ENCODE assay signal across 36 cellular contexts in genomic region chr4:74438661-74439060, GRCh38. TPM values are rescaled to one million over a fixed set of nuclear protein-coding genes. Genes with fewer than 3 reads are reported as not detected.
"Had no signal": no experiment of that assay in that cellular context is flagged by ENCODE, and none has a peak within 500 bp of the region (broad histone marks: within the 10 kb centered on the region; RNA-seq: fewer than 3 reads in every experiment).

No MANE protein-coding gene starts in this region.

- FAIRE-seq: TTC549 had no signal

- H3K36me3 Mint-ChIP-seq: activated CD4-positive, alpha-beta memory T cell treated with anti-CD3 and anti-CD28 coated beads for 36 hours; activated naive CD4-positive, alpha-beta T cell treated with anti-CD3 and anti-CD28 coated beads, Interleukin-2, amount 10 ng/mL, durations not matched to agents 7 days and 5 days; activated naive CD4-positive, alpha-beta T cell treated with anti-CD3 and anti-CD28 coated beads, Interleukin-2, amount 50 U/mL, for 24 hours; activated naive CD8-positive, alpha-beta T cell treated with anti-CD3 and anti-CD28 coated beads, Interleukin-2, amount 10 ng/mL, durations not matched to agents 7 days and 5 days; brain had no signal

- H3K27ac ChIP-seq: ascending aorta, VCaP had no signal

- H3K27ac Mint-ChIP-seq: activated B cell treated with CpG ODN at 0.5 μM for 24 hours; activated CD4-positive, alpha-beta memory T cell treated with anti-CD3 and anti-CD28 coated beads for 36 hours; activated CD4-positive, alpha-beta T cell treated with anti-CD3 and anti-CD28 coated beads, Interleukin-2, amount 10 ng/mL, durations not matched to agents 24 days and 14 days; activated CD8-positive, alpha-beta T cell treated with anti-CD3 and anti-CD28 coated beads for 36 hours; activated naive CD4-positive, alpha-beta T cell treated with anti-CD3 and anti-CD28 coated beads, Interleukin-2, amount 10 ng/mL, durations not matched to agents 7 days and 5 days; activated naive CD4-positive, alpha-beta T cell treated with anti-CD3 and anti-CD28 coated beads, Interleukin-2, amount 50 U/mL, for 24 hours; activated naive CD8-positive, alpha-beta T cell; activated naive CD8-positive, alpha-beta T cell treated with anti-CD3 and anti-CD28 coated beads, Interleukin-2, amount 10 ng/mL, durations not matched to agents 7 days and 5 days; activated naive CD8-positive, alpha-beta T cell treated with anti-CD3 and anti-CD28 coated beads, Interleukin-2, amount 50 U/mL, for 24 hours; activated T-cell treated with anti-CD3 and anti-CD28 coated beads, Interleukin-2, amount 50 U/mL, for 72 hours; activated T-helper 1 cell treated with anti-CD3 and anti-CD28 coated beads, Interleukin-12 subunit alpha, Interleukin-12 subunit beta, Interleukin-2, Interleukin-4 antibody, amounts not matched to agents 30 ng/mL and 10 ng/mL and 1 ng/mL, durations not matched to agents 14 hours and 24 hours and 36 hours; activated T-helper 2 cell treated with anti-CD3 and anti-CD28 coated beads, Interferon-gamma antibody, Interleukin-2, Interleukin-4, amounts not matched to agents 10 μg/mL and 5 μg/mL and 100 μg/mL, durations not matched to agents 14 hours and 24 hours and 36 hours; brain; T-helper 1 cell treated with Interleukin-12 subunit alpha and Interleukin-12 subunit beta and Interleukin-4 antibody, amounts not matched to agents 30 μg/mL and 1 μg/mL, for 36 hours; T-helper 2 cell treated with Interferon-gamma antibody and Interleukin-4, amounts not matched to agents 5 μg/mL and 100 μg/mL, for 36 hours had no signal

- ATAC-seq: activated CD8-positive, alpha-beta T cell treated with anti-CD3 and anti-CD28 coated beads for 36 hours; activated naive CD8-positive, alpha-beta T cell treated with anti-CD3 and anti-CD28 coated beads, Interleukin-2, amount 50 U/mL, for 24 hours; activated T-cell treated with anti-CD3 and anti-CD28 coated beads, Interleukin-2, amount 50 U/mL, for 4 hours; activated T-cell treated with anti-CD3 and anti-CD28 coated beads, Interleukin-2, amount 50 U/mL, for 72 hours had no signal

- H3K36me3 ChIP-seq: ascending aorta had no signal

- DNase-seq: activated B cell treated with CpG ODN at 0.5 μM for 24 hours; activated CD4-positive, alpha-beta memory T cell treated with anti-CD3 and anti-CD28 coated beads for 36 hours; activated CD4-positive, alpha-beta T cell treated with anti-CD3 and anti-CD28 coated beads for 4 hours; activated CD4-positive, alpha-beta T cell treated with anti-CD3 and anti-CD28 coated beads, Interleukin-2, amount 10 ng/mL, durations not matched to agents 24 days and 14 days; activated CD4-positive, alpha-beta T cell treated with anti-CD3 and anti-CD28 coated beads, Interleukin-2, amount 50 U/mL, for 1 hour; activated CD4-positive, alpha-beta T cell treated with anti-CD3 and anti-CD28 coated beads, Interleukin-2, amount 50 U/mL, for 4 hours; activated CD4-positive, CD25-positive, alpha-beta regulatory T cell treated with anti-CD3 and anti-CD28 coated beads, Interleukin-2, amount 50 U/mL, for 72 hours; activated CD8-positive, alpha-beta memory T cell treated with anti-CD3 and anti-CD28 coated beads, Interleukin-2, amount 50 U/mL, for 4 hours; activated CD8-positive, alpha-beta T cell treated with anti-CD3 and anti-CD28 coated beads for 36 hours; activated effector memory CD4-positive, alpha-beta T cell treated with Interleukin-2 at 50 U/mL for 16 hours; activated gamma-delta T cell; activated naive CD4-positive, alpha-beta T cell treated with anti-CD3 and anti-CD28 coated beads, Interleukin-2, amount 10 ng/mL, durations not matched to agents 7 days and 5 days; activated naive CD4-positive, alpha-beta T cell treated with Interleukin-2 at 50 U/mL for 16 hours; activated naive CD8-positive, alpha-beta T cell treated with anti-CD3 and anti-CD28 coated beads, Interleukin-2, amount 10 ng/mL, durations not matched to agents 7 days and 5 days; activated naive CD8-positive, alpha-beta T cell treated with anti-CD3 and anti-CD28 coated beads, Interleukin-2, amount 50 U/mL, for 24 hours; activated T-cell treated with anti-CD3 and anti-CD28 coated beads for 4 hours; activated T-cell treated with anti-CD3 and anti-CD28 coated beads, Interleukin-2, amount 50 U/mL, for 1 hour; activated T-cell treated with anti-CD3 and anti-CD28 coated beads, Interleukin-2, amount 50 U/mL, for 4 hours; activated T-cell treated with anti-CD3 and anti-CD28 coated beads, Interleukin-2, amount 50 U/mL, for 72 hours; amygdala; anterior cingulate cortex; central memory CD4-positive, alpha-beta T cell; T-helper 1 cell; T-helper 2 cell; T-helper 9 cell had no signal

- H3K4me3 Mint-ChIP-seq: activated B cell treated with CpG ODN at 0.5 μM for 24 hours; activated CD4-positive, alpha-beta memory T cell treated with anti-CD3 and anti-CD28 coated beads for 36 hours; activated CD4-positive, alpha-beta T cell treated with anti-CD3 and anti-CD28 coated beads, Interleukin-2, amount 10 ng/mL, durations not matched to agents 24 days and 14 days; activated CD8-positive, alpha-beta T cell treated with anti-CD3 and anti-CD28 coated beads for 36 hours; activated naive CD4-positive, alpha-beta T cell treated with anti-CD3 and anti-CD28 coated beads, Interleukin-2, amount 10 ng/mL, durations not matched to agents 7 days and 5 days; activated naive CD4-positive, alpha-beta T cell treated with anti-CD3 and anti-CD28 coated beads, Interleukin-2, amount 50 U/mL, for 24 hours; activated naive CD8-positive, alpha-beta T cell; activated naive CD8-positive, alpha-beta T cell treated with anti-CD3 and anti-CD28 coated beads, Interleukin-2, amount 10 ng/mL, durations not matched to agents 7 days and 5 days; activated naive CD8-positive, alpha-beta T cell treated with anti-CD3 and anti-CD28 coated beads, Interleukin-2, amount 50 U/mL, for 24 hours; activated T-cell treated with anti-CD3 and anti-CD28 coated beads, Interleukin-2, amount 50 U/mL, for 4 hours; activated T-cell treated with anti-CD3 and anti-CD28 coated beads, Interleukin-2, amount 50 U/mL, for 72 hours; activated T-helper 1 cell treated with anti-CD3 and anti-CD28 coated beads, Interleukin-12 subunit alpha, Interleukin-12 subunit beta, Interleukin-2, Interleukin-4 antibody, amounts not matched to agents 30 ng/mL and 10 ng/mL and 1 ng/mL, durations not matched to agents 14 hours and 24 hours and 36 hours; brain; T-helper 1 cell treated with Interleukin-12 subunit alpha and Interleukin-12 subunit beta and Interleukin-4 antibody, amounts not matched to agents 30 μg/mL and 1 μg/mL, for 36 hours; T-helper 2 cell treated with Interferon-gamma antibody and Interleukin-4, amounts not matched to agents 5 μg/mL and 100 μg/mL, for 36 hours had no signal

- H3K27me3 ChIP-seq: ascending aorta had no signal

- H3K9me3 Mint-ChIP-seq: activated B cell treated with CpG ODN at 0.5 μM for 24 hours; activated CD4-positive, alpha-beta memory T cell treated with anti-CD3 and anti-CD28 coated beads for 36 hours; activated CD8-positive, alpha-beta T cell treated with anti-CD3 and anti-CD28 coated beads for 36 hours; activated naive CD4-positive, alpha-beta T cell treated with anti-CD3 and anti-CD28 coated beads, Interleukin-2, amount 10 ng/mL, durations not matched to agents 7 days and 5 days; activated naive CD4-positive, alpha-beta T cell treated with anti-CD3 and anti-CD28 coated beads, Interleukin-2, amount 50 U/mL, for 24 hours; activated T-cell treated with anti-CD3 and anti-CD28 coated beads, Interleukin-2, amount 50 U/mL, for 4 hours; activated T-helper 1 cell treated with anti-CD3 and anti-CD28 coated beads, Interleukin-12 subunit alpha, Interleukin-12 subunit beta, Interleukin-2, Interleukin-4 antibody, amounts not matched to agents 30 ng/mL and 10 ng/mL and 1 ng/mL, durations not matched to agents 14 hours and 24 hours and 36 hours; activated T-helper 2 cell treated with anti-CD3 and anti-CD28 coated beads, Interferon-gamma antibody, Interleukin-2, Interleukin-4, amounts not matched to agents 10 μg/mL and 5 μg/mL and 100 μg/mL, durations not matched to agents 14 hours and 24 hours and 36 hours; brain; T-helper 2 cell treated with Interferon-gamma antibody and Interleukin-4, amounts not matched to agents 5 μg/mL and 100 μg/mL, for 36 hours had no signal

- H3K27me3 Mint-ChIP-seq: activated CD4-positive, alpha-beta T cell treated with anti-CD3 and anti-CD28 coated beads, Interleukin-2, amount 10 ng/mL, durations not matched to agents 24 days and 14 days; activated CD8-positive, alpha-beta T cell treated with anti-CD3 and anti-CD28 coated beads for 36 hours; activated naive CD8-positive, alpha-beta T cell treated with anti-CD3 and anti-CD28 coated beads, Interleukin-2, amount 50 U/mL, for 24 hours had no signal

- H3K4me1 Mint-ChIP-seq: activated B cell treated with CpG ODN at 0.5 μM for 24 hours; activated CD4-positive, alpha-beta T cell treated with anti-CD3 and anti-CD28 coated beads, Interleukin-2, amount 10 ng/mL, durations not matched to agents 24 days and 14 days; activated naive CD4-positive, alpha-beta T cell treated with anti-CD3 and anti-CD28 coated beads, Interleukin-2, amount 10 ng/mL, durations not matched to agents 7 days and 5 days; activated naive CD4-positive, alpha-beta T cell treated with anti-CD3 and anti-CD28 coated beads, Interleukin-2, amount 50 U/mL, for 24 hours; activated naive CD8-positive, alpha-beta T cell treated with anti-CD3 and anti-CD28 coated beads, Interleukin-2, amount 10 ng/mL, durations not matched to agents 7 days and 5 days; activated naive CD8-positive, alpha-beta T cell treated with anti-CD3 and anti-CD28 coated beads, Interleukin-2, amount 50 U/mL, for 24 hours; brain had no signal

- H3K9me3 ChIP-seq: ascending aorta had no signal

- H3K4me1 ChIP-seq: ascending aorta had no signal

- H3K4me3 ChIP-seq: ascending aorta had no signal

RNA-seq across cellular contexts. Expression of gene AREG, which starts 6.3 kb away (rescaled TPM):
- total RNA-seq: cerebellum had no signal
